ENCODE assay signal across 1 cellular context in genomic region chr5:95554331-95554646, GRCh38.
TF ChIP-seq lines count a peak whose summit lies in the region.

No MANE protein-coding gene starts in this region.

TF ChIP-seq in K562, 482 proteins besides CTCF, POLR2A, EP300 and RAD21 (continued from another document):
- TF ChIP-seq ZBTB40 (IDR thresholded peaks at IDR 0.05) (no peak), ZBTB40 (CRISPR knock-in tag; IDR thresholded peaks at IDR 0.05) (no peak), ZFP36 (IDR thresholded peaks at IDR 0.05; ENCODE audit: low read depth, low read length, partially characterized antibody) (no peak), ZNF586 (CRISPR knock-in tag; conservative IDR thresholded peaks at IDR 0.05) (no peak), SP1 (CRISPR knock-in tag; IDR thresholded peaks at IDR 0.05) (no peak), CEBPZ (IDR thresholded peaks at IDR 0.05; ENCODE audit: borderline replicate concordance, low read depth, low read length) (no peak), SMC3 (conservative IDR thresholded peaks at IDR 0.05; ENCODE audit: insufficient read depth, low read depth, low read length) (no peak), ZNF57 (CRISPR knock-in tag; IDR thresholded peaks at IDR 0.05) (no peak), ZNF511 (CRISPR knock-in tag; IDR thresholded peaks at IDR 0.05) (no peak), FOSL1 (tag; conservative IDR thresholded peaks at IDR 0.05) (0 out of 2 replicates have a peak, but pooled peaks have one; percentile 7), GTF2A2 (tag; IDR thresholded peaks at IDR 0.05) (no peak), HNRNPK (IDR thresholded peaks at IDR 0.05; ENCODE audit: low read depth, low read length, poor library complexity, severe bottlenecking) (no peak), MIER1 (IDR thresholded peaks at IDR 0.05; ENCODE audit: low read depth) (0 out of 2 replicates have a peak, but pooled peaks have one; percentile 59), BACH1 (tag; IDR thresholded peaks at IDR 0.05) (no peak; the same call in 1 of the 2 replicates), ZNF668 (CRISPR knock-in tag; IDR thresholded peaks at IDR 0.05) (no peak), SRSF1 (IDR thresholded peaks at IDR 0.05; ENCODE audit: low read depth, low read length) (no peak), BHLHE40 (IDR thresholded peaks at IDR 0.05; ENCODE audit: low read length) (no peak), ELF4 (CRISPR knock-in tag; IDR thresholded peaks at IDR 0.05) (no peak), NFE2L1 (tag; IDR thresholded peaks at IDR 0.05; ENCODE audit: borderline replicate concordance, low read depth) (no peak), FOS (IDR thresholded peaks at IDR 0.05; ENCODE audit: extremely low read depth, insufficient read length) (no peak), ATF1 (CRISPR knock-in tag; IDR thresholded peaks at IDR 0.05) (no peak), ATF1 (tag; IDR thresholded peaks at IDR 0.05) (no peak; the same call in 1 of the 2 replicates), GATAD2B (IDR thresholded peaks at IDR 0.05; ENCODE audit: borderline replicate concordance) (no peak), ZNF165 (CRISPR knock-in tag; IDR thresholded peaks at IDR 0.05; ENCODE audit: borderline replicate concordance) (no peak), ZNF197 (CRISPR knock-in tag; IDR thresholded peaks at IDR 0.05; ENCODE audit: low read depth) (no peak)
- TF ChIP-seq, protein P1, sequence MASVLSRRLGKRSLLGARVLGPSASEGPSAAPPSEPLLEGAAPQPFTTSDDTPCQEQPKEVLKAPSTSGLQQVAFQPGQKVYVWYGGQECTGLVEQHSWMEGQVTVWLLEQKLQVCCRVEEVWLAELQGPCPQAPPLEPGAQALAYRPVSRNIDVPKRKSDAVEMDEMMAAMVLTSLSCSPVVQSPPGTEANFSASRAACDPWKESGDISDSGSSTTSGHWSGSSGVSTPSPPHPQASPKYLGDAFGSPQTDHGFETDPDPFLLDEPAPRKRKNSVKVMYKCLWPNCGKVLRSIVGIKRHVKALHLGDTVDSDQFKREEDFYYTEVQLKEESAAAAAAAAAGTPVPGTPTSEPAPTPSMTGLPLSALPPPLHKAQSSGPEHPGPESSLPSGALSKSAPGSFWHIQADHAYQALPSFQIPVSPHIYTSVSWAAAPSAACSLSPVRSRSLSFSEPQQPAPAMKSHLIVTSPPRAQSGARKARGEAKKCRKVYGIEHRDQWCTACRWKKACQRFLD (CRISPR knock-in tag; IDR thresholded peaks at IDR 0.05): no peak
TF ChIP-seq in K562: peak in this region for 21.
